In the genomic region with DNA sequence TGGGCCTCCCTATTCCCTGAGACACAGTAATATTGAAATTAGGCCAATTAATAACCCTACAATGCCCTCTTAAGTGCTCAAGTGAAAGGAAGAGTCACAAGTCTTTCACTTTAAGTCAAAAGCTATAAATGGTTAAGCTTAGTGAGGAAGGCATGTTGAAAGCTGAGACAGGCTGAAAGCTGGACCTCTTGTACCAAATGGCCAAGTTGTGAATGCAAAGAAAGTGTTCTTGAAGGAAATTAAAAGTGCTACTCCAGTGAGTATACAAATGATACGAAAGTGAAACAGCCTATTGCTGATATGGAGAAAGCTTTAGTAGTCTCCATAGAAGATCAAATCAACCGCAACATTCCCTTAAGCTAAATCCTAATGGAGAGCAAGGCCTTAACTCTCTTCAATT, we compare ENCODE assay signal across 32 cellular contexts.
"Had no signal": no experiment of that assay in that cellular context is flagged by ENCODE, and none has a peak within 500 bp of the region (broad histone marks: within the 10 kb centered on the region; RNA-seq: fewer than 3 reads in every experiment).

No MANE protein-coding gene starts in this region.

- DNase-seq: activated CD4-positive, alpha-beta T cell treated with anti-CD3 and anti-CD28 coated beads, Interleukin-2, amount 10 ng/mL, durations not matched to agents 24 days and 14 days; activated CD4-positive, alpha-beta T cell treated with anti-CD3 and anti-CD28 coated beads, Interleukin-2, amount 50 U/mL, for 4 hours; activated CD8-positive, alpha-beta T cell treated with anti-CD3 and anti-CD28 coated beads for 36 hours; activated gamma-delta T cell; activated naive CD4-positive, alpha-beta T cell treated with Interleukin-2 at 50 U/mL for 16 hours; activated naive CD8-positive, alpha-beta T cell treated with anti-CD3 and anti-CD28 coated beads, Interleukin-2, amount 10 ng/mL, durations not matched to agents 7 days and 5 days; activated T-cell treated with anti-CD3 and anti-CD28 coated beads, Interleukin-2, amount 50 U/mL, for 1 hour; amygdala; MG63; MV-4-11; NCI-H1092; NCI-H1417; NCI-H146; NCI-H187; NCI-H2029 treated with DMSO at 0.1 percent for 48 hours; NCI-H2107; NCI-H226; NCI-H446 treated with DMSO at 0.1 percent for 48 hours; NCI-H524; NCI-H69; NCI-H82; SHP77; SJCRH30 had no signal

- ATAC-seq: activated CD8-positive, alpha-beta T cell treated with anti-CD3 and anti-CD28 coated beads for 36 hours; Panc1 had no signal

- H3K4me1 ChIP-seq: ascending aorta, SJCRH30 had no signal

- H3K27ac Mint-ChIP-seq: activated CD4-positive, alpha-beta T cell treated with anti-CD3 and anti-CD28 coated beads, Interleukin-2, amount 10 ng/mL, durations not matched to agents 24 days and 14 days; activated CD8-positive, alpha-beta T cell treated with anti-CD3 and anti-CD28 coated beads for 36 hours; activated naive CD4-positive, alpha-beta T cell treated with anti-CD3 and anti-CD28 coated beads, Interleukin-2, amount 50 U/mL, for 24 hours; activated naive CD8-positive, alpha-beta T cell treated with anti-CD3 and anti-CD28 coated beads, Interleukin-2, amount 10 ng/mL, durations not matched to agents 7 days and 5 days; activated T-helper 2 cell treated with anti-CD3 and anti-CD28 coated beads, Interferon-gamma antibody, Interleukin-2, Interleukin-4, amounts not matched to agents 10 μg/mL and 5 μg/mL and 100 μg/mL, durations not matched to agents 14 hours and 24 hours and 36 hours; T-helper 1 cell treated with Interleukin-12 subunit alpha and Interleukin-12 subunit beta and Interleukin-4 antibody, amounts not matched to agents 30 μg/mL and 1 μg/mL, for 36 hours; T-helper 2 cell treated with Interferon-gamma antibody and Interleukin-4, amounts not matched to agents 5 μg/mL and 100 μg/mL, for 36 hours had no signal

- H3K27me3 ChIP-seq: ascending aorta, cardiac muscle cell, MG63, SJCRH30 had no signal

- H3K36me3 Mint-ChIP-seq: activated naive CD4-positive, alpha-beta T cell treated with anti-CD3 and anti-CD28 coated beads, Interleukin-2, amount 50 U/mL, for 24 hours; activated naive CD8-positive, alpha-beta T cell treated with anti-CD3 and anti-CD28 coated beads, Interleukin-2, amount 10 ng/mL, durations not matched to agents 7 days and 5 days had no signal

- H3K9me3 ChIP-seq: ascending aorta, MG63, SJCRH30 had no signal

- H3K27ac ChIP-seq: ascending aorta, cardiac muscle cell, SJCRH30, SK-N-MC had no signal

- H3K4me3 Mint-ChIP-seq: activated CD4-positive, alpha-beta T cell treated with anti-CD3 and anti-CD28 coated beads, Interleukin-2, amount 10 ng/mL, durations not matched to agents 24 days and 14 days; activated CD8-positive, alpha-beta T cell treated with anti-CD3 and anti-CD28 coated beads for 36 hours; activated naive CD4-positive, alpha-beta T cell treated with anti-CD3 and anti-CD28 coated beads, Interleukin-2, amount 50 U/mL, for 24 hours; activated naive CD8-positive, alpha-beta T cell treated with anti-CD3 and anti-CD28 coated beads, Interleukin-2, amount 10 ng/mL, durations not matched to agents 7 days and 5 days; central memory CD8-positive, alpha-beta T cell; T-helper 1 cell treated with Interleukin-12 subunit alpha and Interleukin-12 subunit beta and Interleukin-4 antibody, amounts not matched to agents 30 μg/mL and 1 μg/mL, for 36 hours; T-helper 2 cell treated with Interferon-gamma antibody and Interleukin-4, amounts not matched to agents 5 μg/mL and 100 μg/mL, for 36 hours had no signal

- H3K36me3 ChIP-seq: ascending aorta, cardiac muscle cell, MG63, SJCRH30 had no signal

- H3K9me3 Mint-ChIP-seq: activated CD4-positive, alpha-beta T cell treated with anti-CD3 and anti-CD28 coated beads, Interleukin-2, amount 10 ng/mL, durations not matched to agents 24 days and 14 days; activated CD8-positive, alpha-beta T cell treated with anti-CD3 and anti-CD28 coated beads for 36 hours; activated naive CD4-positive, alpha-beta T cell treated with anti-CD3 and anti-CD28 coated beads, Interleukin-2, amount 50 U/mL, for 24 hours; activated naive CD8-positive, alpha-beta T cell treated with anti-CD3 and anti-CD28 coated beads, Interleukin-2, amount 10 ng/mL, durations not matched to agents 7 days and 5 days; activated T-helper 2 cell treated with anti-CD3 and anti-CD28 coated beads, Interferon-gamma antibody, Interleukin-2, Interleukin-4, amounts not matched to agents 10 μg/mL and 5 μg/mL and 100 μg/mL, durations not matched to agents 14 hours and 24 hours and 36 hours; central memory CD8-positive, alpha-beta T cell; T-helper 1 cell treated with Interleukin-12 subunit alpha and Interleukin-12 subunit beta and Interleukin-4 antibody, amounts not matched to agents 30 μg/mL and 1 μg/mL, for 36 hours; T-helper 2 cell treated with Interferon-gamma antibody and Interleukin-4, amounts not matched to agents 5 μg/mL and 100 μg/mL, for 36 hours had no signal

- H3K4me1 Mint-ChIP-seq: activated CD4-positive, alpha-beta T cell treated with anti-CD3 and anti-CD28 coated beads, Interleukin-2, amount 10 ng/mL, durations not matched to agents 24 days and 14 days; activated naive CD4-positive, alpha-beta T cell treated with anti-CD3 and anti-CD28 coated beads, Interleukin-2, amount 50 U/mL, for 24 hours; activated naive CD8-positive, alpha-beta T cell treated with anti-CD3 and anti-CD28 coated beads, Interleukin-2, amount 10 ng/mL, durations not matched to agents 7 days and 5 days; central memory CD8-positive, alpha-beta T cell had no signal

- H3K4me3 ChIP-seq: ascending aorta, cardiac muscle cell, MG63, SJCRH30, SK-N-MC had no signal
